In the genomic region with DNA sequence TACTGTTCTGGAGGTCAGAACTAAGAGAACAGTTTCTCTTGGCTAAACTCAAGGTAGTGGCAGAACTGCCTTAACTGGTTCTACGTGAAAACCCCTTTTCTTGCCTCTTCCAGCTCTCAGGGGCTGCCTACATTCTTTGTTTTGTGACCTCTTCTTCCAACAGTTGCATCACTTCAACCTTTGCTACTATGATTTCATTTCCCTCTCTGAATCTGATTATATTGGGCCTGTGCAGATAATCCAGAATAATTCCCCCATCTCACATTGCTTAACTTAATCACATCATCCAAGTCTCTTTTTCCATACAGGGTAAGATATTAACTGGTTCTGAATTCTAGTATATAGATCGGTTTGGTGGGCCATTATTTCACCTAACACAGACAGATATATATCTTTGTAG, we compare ENCODE assay signal across 22 cellular contexts.
DNase-seq lines count a peak whose midpoint lies in the region; ATAC-seq and TF ChIP-seq lines count a peak whose summit lies in the region.
"Had no signal": no experiment of that assay in that cellular context is flagged by ENCODE, and none has a peak within 500 bp of the region (broad histone marks: within the 10 kb centered on the region; RNA-seq: fewer than 3 reads in every experiment).

No MANE protein-coding gene starts in this region.

- H3K79me2 ChIP-seq in hepatocyte, result no peaks in the 10 kb centered on the region

- H3K4me3 ChIP-seq in Caco-2 (ENCODE audit: low read depth, low read length) (no peak overlapping the region), hepatocyte (no peak overlapping the region)
- H3K4me3 ChIP-seq: K562, PC-9, SJSA1 had no signal

- H3K9me3 Mint-ChIP-seq in Caco-2 (ENCODE audit: unreplicated experiment) (no peaks in the 10 kb centered on the region), mesothelial cell of epicardium (no peaks in the 10 kb centered on the region)

- no peak for ATAC-seq in HG02798 (IDR thresholded peaks at IDR 0.05; ENCODE audit: poor library complexity, unreplicated experiment)
- ATAC-seq: K562 had no signal

- WGBS in hepatocyte (ENCODE audit: low lambda C conversion rate, missing lambda C conversion rate), result 65% methylated on average over 2 of the region's 2 CpGs

- no peaks in the 10 kb centered on the region for H3K9me2 ChIP-seq in hepatocyte (replicated peaks; ENCODE audit: insufficient read depth)

- H4K20me1 ChIP-seq in hepatocyte (ENCODE audit: insufficient read depth, poor library complexity, severe bottlenecking), result no peaks in the 10 kb centered on the region

- H3K4me1 ChIP-seq in Caco-2, result peaks cover 23% of the 10 kb centered on the region
- peaks cover 21% of the 10 kb centered on the region for H3K4me1 ChIP-seq in hepatocyte (ENCODE audit: insufficient read depth)
- H3K4me1 ChIP-seq: SJSA1 had no signal

- POLR2A ChIA-PET in Caco-2 (lab: Charles Lee), result no interaction called here

- H3K27me3 Mint-ChIP-seq in Caco-2 (ENCODE audit: insufficient read depth, unreplicated experiment) (no peaks in the 10 kb centered on the region), mesothelial cell of epicardium (ENCODE audit: low read depth) (no peaks in the 10 kb centered on the region)

- no peak overlapping the region for H3K27ac Mint-ChIP-seq in Caco-2 (ENCODE audit: unreplicated experiment)
- peak overlapping the region; percentile 0 for H3K27ac Mint-ChIP-seq in mesothelial cell of epicardium

- no peak overlapping the region for H2AFZ ChIP-seq in hepatocyte

- H3K9me3 ChIP-seq in Caco-2 (no peaks in the 10 kb centered on the region), hepatocyte (ENCODE audit: low read depth) (no peaks in the 10 kb centered on the region)
- H3K9me3 ChIP-seq: SJSA1 had no signal

- H3K36me3 Mint-ChIP-seq in Caco-2 (ENCODE audit: insufficient read depth, unreplicated experiment) (no peaks in the 10 kb centered on the region), mesothelial cell of epicardium (no peaks in the 10 kb centered on the region)

- CTCF ChIA-PET in Caco-2 (lab: Charles Lee), result no interaction called here

- H3K27me3 ChIP-seq in Caco-2 (replicated peaks; ENCODE audit: control insufficient read depth, insufficient read depth, low read length) (no peaks in the 10 kb centered on the region), hepatocyte (no peaks in the 10 kb centered on the region)
- H3K27me3 ChIP-seq: SJSA1 had no signal

- intact Hi-C loops in Caco-2 (cut with micrococcal nuclease; ENCODE audit: unreplicated experiment), result loop anchor here (1.0 kb wide), 1 partner anchor 26 kb away; no protein-coding TSS in a partner anchor

- DNase-seq in Caco-2 (peak; percentile 47 to 55), NCI-H82 (lab: John Stamatoyannopoulos, UW) (peak; percentile 52), hepatocyte (ENCODE audit: low spot score) (peak; percentile 26), mesothelial cell of epicardium (ENCODE audit: low spot score in 2 of 2, unreplicated experiment in 2 of 2) (no peak), T-helper 9 cell (no peak)
- DNase-seq in activated CD4-positive, CD25-positive, alpha-beta regulatory T cell (lab: John Stamatoyannopoulos, UW), result no peak
- DNase-seq: DMS79 treated with DMSO at 0.1 percent for 48 hours, GF-D8, Kasumi-1, MV-4-11, NCI-H1105, NCI-H1436 treated with DMSO at 0.1 percent for 48 hours, NCI-H187 treated with DMSO at 0.1 percent for 48 hours, NCI-H2171 treated with DMSO at 0.1 percent for 48 hours, NCI-H345, NCI-H510A treated with DMSO at 0.1 percent for 48 hours, Right ventricle myocardium superior, RPMI8226 had no signal

- H3K36me3 ChIP-seq in Caco-2 (ENCODE audit: control insufficient read depth, insufficient read depth, low read length), result no peaks in the 10 kb centered on the region
- no peaks in the 10 kb centered on the region for H3K36me3 ChIP-seq in hepatocyte (replicated peaks; ENCODE audit: insufficient read depth, low read depth)
- H3K36me3 ChIP-seq: SJSA1 had no signal

- H3K4me3 Mint-ChIP-seq in Caco-2 (ENCODE audit: unreplicated experiment) (no peak overlapping the region), mesothelial cell of epicardium (no peak overlapping the region)

- H3K4me1 Mint-ChIP-seq in Caco-2 (ENCODE audit: low read depth, unreplicated experiment) (peaks cover 18% of the 10 kb centered on the region), mesothelial cell of epicardium (peaks cover 28% of the 10 kb centered on the region)

- peak overlapping the region; percentile 36 for H3K27ac ChIP-seq in hepatocyte
- H3K27ac ChIP-seq: PC-9, SJSA1 had no signal

- TF ChIP-seq CTCF in Caco-2 (IDR thresholded peaks at IDR 0.05; ENCODE audit: insufficient read depth in 1 of 2, low read depth in 1 of 2, low read length in 1 of 2, severe bottlenecking in 1 of 2, unreplicated experiment in 1 of 2), result no peak
- TF ChIP-seq CTCF in hepatocyte (IDR thresholded peaks at IDR 0.05; ENCODE audit: poor library complexity), result no peak
- no peak for TF ChIP-seq CTCF in mesothelial cell of epicardium (IDR thresholded peaks at IDR 0.05; ENCODE audit: unreplicated experiment)

- no peak overlapping the region for H3K4me2 ChIP-seq in hepatocyte
- H3K4me2 ChIP-seq: PC-9 had no signal

- no TSS peak for BruUV-seq in Caco-2 (replicated peaks; lab: Mats Ljungman, UMichigan)

Comparison
In these comparisons a context has a peak if more than half of its experiments do, and no peak if none do; other contexts are left out.
1. DNase-seq: peak in Caco-2 (2 of 2), NCI-H82 (single experiment) and hepatocyte (single experiment); none in mesothelial cell of epicardium (0 of 2), activated CD4-positive, CD25-positive, alpha-beta regulatory T cell (0 of 4) and T-helper 9 cell (single experiment).